26 cellular contexts compared by ENCODE assay signal in the genomic region with DNA sequence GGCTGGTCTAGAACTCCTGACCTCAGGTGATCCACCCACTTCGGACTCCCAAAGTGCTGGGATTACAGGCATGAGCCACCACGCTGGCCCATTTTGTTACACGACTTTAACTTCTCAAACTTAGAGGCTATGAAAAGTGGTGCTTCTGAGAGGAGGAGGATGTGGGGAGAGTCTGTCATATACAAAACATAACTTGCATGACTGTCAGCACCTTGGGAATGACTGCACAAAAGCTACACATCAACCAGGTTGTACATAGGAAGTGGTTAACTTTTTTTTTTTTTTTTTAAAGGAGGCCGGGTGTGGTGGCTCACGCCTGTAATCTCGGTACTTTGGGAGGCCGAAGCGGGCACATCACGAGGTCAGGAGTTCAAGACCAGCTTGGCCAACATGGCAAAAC.
"Had no signal": no experiment of that assay in that cellular context is flagged by ENCODE, and none has a peak within 500 bp of the region (broad histone marks: within the 10 kb centered on the region; RNA-seq: fewer than 3 reads in every experiment).

No MANE protein-coding gene starts in this region.

- H3K36me3 ChIP-seq: adrenal gland, ascending aorta, thoracic aorta had no signal

- H3K4me1 ChIP-seq: adrenal gland, ascending aorta, lower lobe of right lung, neural progenitor cell, vagina had no signal

- H3K4me3 ChIP-seq: adrenal gland, ascending aorta, hepatocyte, lower lobe of right lung, mucosa of descending colon, neural progenitor cell, thoracic aorta, vagina had no signal

- H3K27me3 Mint-ChIP-seq: stimulated activated memory B cell treated with anti-CD40 and anti-IgM and Interleukin-4, amounts not matched to agents 10 μg/mL and 1 μg/mL and 100 μg/mL, for 72 hours; T-cell; type B pancreatic cell had no signal

- H3K27ac Mint-ChIP-seq: neural progenitor cell; stimulated activated memory B cell treated with anti-CD40 and anti-IgM and Interleukin-4, amounts not matched to agents 10 μg/mL and 1 μg/mL and 100 μg/mL, for 72 hours; T-cell; type B pancreatic cell had no signal

- H3K27me3 ChIP-seq: adrenal gland, ascending aorta, brain microvascular endothelial cell, hepatocyte, neural progenitor cell, vagina had no signal

- H3K9me3 ChIP-seq: adrenal gland, ascending aorta, lower lobe of right lung, mucosa of descending colon, thoracic aorta, vagina had no signal

- ATAC-seq: left lobe of liver; lower lobe of right lung; mucosa of descending colon; sciatic nerve; stimulated activated memory B cell treated with anti-CD40 and anti-IgM and Interleukin-4, amounts not matched to agents 10 μg/mL and 1 μg/mL and 100 μg/mL, for 72 hours; T-cell had no signal

- H3K9me3 Mint-ChIP-seq: immature natural killer cell; neural progenitor cell; stimulated activated memory B cell treated with anti-CD40 and anti-IgM and Interleukin-4, amounts not matched to agents 10 μg/mL and 1 μg/mL and 100 μg/mL, for 72 hours; T-cell; type B pancreatic cell had no signal

- H3K4me1 Mint-ChIP-seq: stimulated activated memory B cell treated with anti-CD40 and anti-IgM and Interleukin-4, amounts not matched to agents 10 μg/mL and 1 μg/mL and 100 μg/mL, for 72 hours had no signal

- H3K4me3 Mint-ChIP-seq: immature natural killer cell; neural progenitor cell; stimulated activated memory B cell treated with anti-CD40 and anti-IgM and Interleukin-4, amounts not matched to agents 10 μg/mL and 1 μg/mL and 100 μg/mL, for 72 hours; T-cell; type B pancreatic cell had no signal

- FAIRE-seq: small intestine had no signal

- DNase-seq: activated CD4-positive, alpha-beta T cell treated with anti-CD3 and anti-CD28 coated beads for 1 hour; activated naive CD4-positive, alpha-beta T cell treated with anti-CD3 and anti-CD28 coated beads, Interleukin-2, amount 50 U/mL, for 16 hours; adrenal gland; brain microvascular endothelial cell; caudate nucleus; dermis blood vessel endothelial cell; effector CD8-positive, alpha-beta T cell; erythroblast; foreskin melanocyte; immature natural killer cell; lower lobe of right lung; mesendoderm; mucosa of descending colon; small intestine; stimulated activated CD4-positive, alpha-beta T cell treated with anti-CD3 and anti-CD28 coated beads, Interleukin-2, amount 100 ng/mL, for 24 hours; T-cell; T-helper 9 cell had no signal
